25 cellular contexts compared by ENCODE assay signal in genomic region chr10:32105782-32106382, GRCh38. TPM values are rescaled to one million over a fixed set of nuclear protein-coding genes. Genes with fewer than 3 reads are reported as not detected.
DNase-seq lines count a peak whose midpoint lies in the region; ATAC-seq and TF ChIP-seq lines count a peak whose summit lies in the region.
"Had no signal": no experiment of that assay in that cellular context is flagged by ENCODE, and none has a peak within 500 bp of the region (broad histone marks: within the 10 kb centered on the region; RNA-seq: fewer than 3 reads in every experiment).

No MANE protein-coding gene starts in this region.

- no peak for TF ChIP-seq CTCF in 22Rv1 (IDR thresholded peaks at IDR 0.05)
- no peak for TF ChIP-seq CTCF in liver (IDR thresholded peaks at IDR 0.05; ENCODE audit: low read depth, low read length, missing input control)

- ATAC-seq in GM18870 (IDR thresholded peaks at IDR 0.05; ENCODE audit: unreplicated experiment), result no peak

- H3K4me1 Mint-ChIP-seq in activated T-helper 2 cell treated with anti-CD3 and anti-CD28 coated beads, Interferon-gamma antibody, Interleukin-2, Interleukin-4, amounts not matched to agents 10 μg/mL and 5 μg/mL and 100 μg/mL, durations not matched to agents 14 hours and 24 hours and 36 hours (ENCODE audit: low read depth), result no peaks in the 10 kb centered on the region
- H3K4me1 Mint-ChIP-seq: activated naive CD4-positive, alpha-beta T cell treated with anti-CD3 and anti-CD28 coated beads, Interleukin-2, amount 50 U/mL, for 24 hours had no signal

- no peak overlapping the region for H3K9ac ChIP-seq in liver (ENCODE audit: low read depth in 1 of 2, low read length in 2 of 2)

- no peaks in the 10 kb centered on the region for H3K36me3 Mint-ChIP-seq in activated T-helper 2 cell treated with anti-CD3 and anti-CD28 coated beads, Interferon-gamma antibody, Interleukin-2, Interleukin-4, amounts not matched to agents 10 μg/mL and 5 μg/mL and 100 μg/mL, durations not matched to agents 14 hours and 24 hours and 36 hours (ENCODE audit: low read depth)
- H3K36me3 Mint-ChIP-seq: activated naive CD4-positive, alpha-beta T cell treated with anti-CD3 and anti-CD28 coated beads, Interleukin-2, amount 50 U/mL, for 24 hours had no signal

- TF ChIP-seq RAD21 in liver (IDR thresholded peaks at IDR 0.05), result no peak

- H3K36me3 ChIP-seq in liver (ENCODE audit: control insufficient read depth in 4 of 4, insufficient read depth in 3 of 4, low read depth in 1 of 4, low read length in 3 of 4), result no peaks in the 10 kb centered on the region

- peak overlapping the region; percentile 20 for H3K27ac ChIP-seq in 22Rv1
- H3K27ac ChIP-seq in liver (ENCODE audit: low read depth in 1 of 2, low read length in 2 of 2), result no peak overlapping the region
- H3K27ac ChIP-seq: skin epidermis had no signal

- no peak overlapping the region for H3K4me3 Mint-ChIP-seq in activated T-helper 2 cell treated with anti-CD3 and anti-CD28 coated beads, Interferon-gamma antibody, Interleukin-2, Interleukin-4, amounts not matched to agents 10 μg/mL and 5 μg/mL and 100 μg/mL, durations not matched to agents 14 hours and 24 hours and 36 hours (ENCODE audit: low read depth)
- H3K4me3 Mint-ChIP-seq: activated naive CD4-positive, alpha-beta T cell treated with anti-CD3 and anti-CD28 coated beads, Interleukin-2, amount 50 U/mL, for 24 hours; T-helper 2 cell treated with Interferon-gamma antibody and Interleukin-4, amounts not matched to agents 5 μg/mL and 100 μg/mL, for 36 hours had no signal

- peak; percentile 14 for DNase-seq in HT-29 (ENCODE audit: low spot score)
- DNase-seq in NCI-H748 treated with DMSO at 0.1 percent for 48 hours (lab: John Stamatoyannopoulos, UW), result peak; percentile 83
- DNase-seq in AG08395 (ENCODE audit: low spot score), result no peak
- DNase-seq in activated T-helper 2 cell treated with anti-CD3 and anti-CD28 coated beads, Interferon-gamma antibody, Interleukin-2, Interleukin-4, amounts not matched to agents 10 μg/mL and 5 μg/mL and 100 μg/mL, durations not matched to agents 14 hours and 24 hours and 36 hours (ENCODE audit: low spot score), result no peak
- no peak for DNase-seq in SW480 (ENCODE audit: low spot score)
- DNase-seq: activated CD4-positive, alpha-beta T cell treated with anti-CD3 and anti-CD28 coated beads, Interleukin-2, amount 50 U/mL, for 1 hour; aorta; Calu3; central memory CD4-positive, alpha-beta T cell; dermis blood vessel endothelial cell; H7; Karpas-422; kidney; MV-4-11; NCI-H1694 treated with DMSO at 0.1 percent for 48 hours; NCI-H446 treated with DMSO at 0.1 percent for 48 hours; stimulated activated CD4-positive, alpha-beta T cell treated with anti-CD3 and anti-CD28 coated beads, Interleukin-1b, Interleukin-23, amount 100 ng/mL, for 48 hours; substantia nigra had no signal

- no peak overlapping the region for H3K4me3 ChIP-seq in liver (ENCODE audit: low read depth in 1 of 3, low read length in 3 of 3)
- H3K4me3 ChIP-seq: lung, skin epidermis had no signal

- H3K9me3 ChIP-seq in liver (ENCODE audit: control insufficient read depth in 4 of 4, low read length in 3 of 4), result no peaks in the 10 kb centered on the region

- H3K27me3 ChIP-seq in liver (ENCODE audit: control insufficient read depth in 4 of 4, insufficient read depth in 4 of 4, low read length in 3 of 4), result no peaks in the 10 kb centered on the region

- H3K27ac Mint-ChIP-seq in activated T-helper 2 cell treated with anti-CD3 and anti-CD28 coated beads, Interferon-gamma antibody, Interleukin-2, Interleukin-4, amounts not matched to agents 10 μg/mL and 5 μg/mL and 100 μg/mL, durations not matched to agents 14 hours and 24 hours and 36 hours, result no peak overlapping the region
- H3K27ac Mint-ChIP-seq: activated naive CD4-positive, alpha-beta T cell treated with anti-CD3 and anti-CD28 coated beads, Interleukin-2, amount 50 U/mL, for 24 hours; T-helper 2 cell treated with Interferon-gamma antibody and Interleukin-4, amounts not matched to agents 5 μg/mL and 100 μg/mL, for 36 hours had no signal

- peaks cover 18% of the 10 kb centered on the region for H3K27me3 Mint-ChIP-seq in activated T-helper 2 cell treated with anti-CD3 and anti-CD28 coated beads, Interferon-gamma antibody, Interleukin-2, Interleukin-4, amounts not matched to agents 10 μg/mL and 5 μg/mL and 100 μg/mL, durations not matched to agents 14 hours and 24 hours and 36 hours (ENCODE audit: low read depth)
- H3K27me3 Mint-ChIP-seq: activated naive CD4-positive, alpha-beta T cell treated with anti-CD3 and anti-CD28 coated beads, Interleukin-2, amount 50 U/mL, for 24 hours had no signal

- no peaks in the 10 kb centered on the region for H3K9me3 Mint-ChIP-seq in activated T-helper 2 cell treated with anti-CD3 and anti-CD28 coated beads, Interferon-gamma antibody, Interleukin-2, Interleukin-4, amounts not matched to agents 10 μg/mL and 5 μg/mL and 100 μg/mL, durations not matched to agents 14 hours and 24 hours and 36 hours
- H3K9me3 Mint-ChIP-seq: activated naive CD4-positive, alpha-beta T cell treated with anti-CD3 and anti-CD28 coated beads, Interleukin-2, amount 50 U/mL, for 24 hours; T-helper 2 cell treated with Interferon-gamma antibody and Interleukin-4, amounts not matched to agents 5 μg/mL and 100 μg/mL, for 36 hours had no signal

- 64% methylated on average over 7 of the region's 7 CpGs for WGBS in liver

- intact Hi-C loops in activated T-helper 2 cell treated with anti-CD3 and anti-CD28 coated beads, Interferon-gamma antibody, Interleukin-2, Interleukin-4, amounts not matched to agents 10 μg/mL and 5 μg/mL and 100 μg/mL, durations not matched to agents 14 hours and 24 hours and 36 hours (cut with micrococcal nuclease), result no loop called here

- peaks cover 0 to 2% (median 0%) of the 10 kb centered on the region in 4 donors for H3K4me1 ChIP-seq in liver (ENCODE audit: control insufficient read depth in 4 of 4, insufficient read depth in 4 of 4, low read length in 3 of 4)

TF ChIP-seq in liver, 16 proteins besides CTCF, POLR2A, EP300 and RAD21:
- peak; percentile 7 for TF ChIP-seq SP1 (IDR thresholded peaks at IDR 0.05)
- TF ChIP-seq HNF4G (IDR thresholded peaks at IDR 0.05), result no peak

RNA-seq across cellular contexts. Expression of gene KIF5B, which starts 49.7 kb away (rescaled TPM):
- 51.0 TPM in 2 replicates for total RNA-seq in HT-29 (2014; rRNA removed; shearing (Covaris generic))
- total RNA-seq in liver, result 10 to 100 TPM; 27.6 to 42.0 TPM
- 10 to 100 TPM; 12.2 to 18.1 TPM for polyA plus RNA-seq in liver
- 76.6 and 79.0 TPM in 2 replicates for total RNA-seq in activated T-helper 2 cell treated with anti-CD3 and anti-CD28 coated beads, Interferon-gamma antibody, Interleukin-2, Interleukin-4, amounts not matched to agents 10 μg/mL and 5 μg/mL and 100 μg/mL, durations not matched to agents 14 hours and 24 hours and 36 hours

Comparison
In these comparisons a context has a peak if more than half of its experiments do, and no peak if none do; other contexts are left out.
1. DNase-seq: peak in HT-29 (single experiment) and NCI-H748 treated with DMSO at 0.1 percent for 48 hours (single experiment); none in AG08395 (single experiment), activated T-helper 2 cell treated with anti-CD3 and anti-CD28 coated beads, Interferon-gamma antibody, Interleukin-2, Interleukin-4, amounts not matched to agents 10 μg/mL and 5 μg/mL and 100 μg/mL, durations not matched to agents 14 hours and 24 hours and 36 hours (single experiment) and SW480 (single experiment).